ENCODE assay signal across 17 cellular contexts in genomic region chr11:24623121-24623520, GRCh38.
DNase-seq lines count a peak whose midpoint lies in the region; ATAC-seq and TF ChIP-seq lines count a peak whose summit lies in the region.
"Had no signal": no experiment of that assay in that cellular context is flagged by ENCODE, and none has a peak within 500 bp of the region (broad histone marks: within the 10 kb centered on the region; RNA-seq: fewer than 3 reads in every experiment).

No MANE protein-coding gene starts in this region.

- no peaks in the 10 kb centered on the region for H3K36me3 Mint-ChIP-seq in GM23338 (ENCODE audit: low read depth)
- no peaks in the 10 kb centered on the region for H3K36me3 Mint-ChIP-seq in WTC11
- H3K36me3 Mint-ChIP-seq: CD14-positive monocyte had no signal

- H3K27me3 ChIP-seq in GM23338 (ENCODE audit: insufficient read depth), result no peaks in the 10 kb centered on the region
- no peaks in the 10 kb centered on the region for H3K27me3 ChIP-seq in trophoblast cell (ENCODE audit: insufficient read depth, low read length)
- no peaks in the 10 kb centered on the region for H3K27me3 ChIP-seq in right lobe of liver

- WGBS in trophoblast cell (ENCODE audit: extremely low coverage, insufficient coverage, insufficient read length), result no CpG with 5 or more reads among the region's 1 CpG
- WGBS in right lobe of liver (ENCODE audit: insufficient coverage, low coverage, low lambda C conversion rate, missing lambda C conversion rate), result 0% methylated on average over 1 of the region's 1 CpG

- H3K23ac ChIP-seq in trophoblast cell (ENCODE audit: low read length), result no peak overlapping the region

- no peaks in the 10 kb centered on the region for H3K9me3 ChIP-seq in trophoblast cell (ENCODE audit: insufficient read depth, low read depth, low read length)
- no peaks in the 10 kb centered on the region for H3K9me3 ChIP-seq in right lobe of liver

- H3K9ac ChIP-seq in trophoblast cell (ENCODE audit: low read length), result no peak overlapping the region

- no peak overlapping the region for H3K4me3 ChIP-seq in GM23338
- H3K4me3 ChIP-seq in fibroblast of the aortic adventitia (ENCODE audit: low read depth, low read length), result no peak overlapping the region
- H3K4me3 ChIP-seq in trophoblast cell (ENCODE audit: low read depth, low read length), result no peak overlapping the region
- no peak overlapping the region for H3K4me3 ChIP-seq in right lobe of liver

- H4K12ac ChIP-seq in trophoblast cell (ENCODE audit: low read depth, low read length), result no peak overlapping the region

- no peaks in the 10 kb centered on the region for H3K79me1 ChIP-seq in trophoblast cell (ENCODE audit: low read length)

- H3K4me1 Mint-ChIP-seq in GM23338 (peaks cover 10% of the 10 kb centered on the region), WTC11 (peaks cover 10% of the 10 kb centered on the region)
- H3K4me1 Mint-ChIP-seq: CD14-positive monocyte had no signal

- CTCF ChIA-PET in WTC11 (lab: Charles Lee), result no interaction called here

- no peak overlapping the region for H2BK5ac ChIP-seq in trophoblast cell (ENCODE audit: low read depth, low read length, poor library complexity)

- no peak overlapping the region for H3K4me3 Mint-ChIP-seq in GM23338
- H3K4me3 Mint-ChIP-seq in WTC11, result no peak overlapping the region
- H3K4me3 Mint-ChIP-seq: CD14-positive monocyte had no signal

- POLR2A ChIA-PET in WTC11 (lab: Charles Lee), result no interaction called here

- no peak overlapping the region for H3K27ac ChIP-seq in GM23338 (ENCODE audit: low read depth)
- H3K27ac ChIP-seq in trophoblast cell (ENCODE audit: low read depth, low read length), result no peak overlapping the region
- no peak overlapping the region for H3K27ac ChIP-seq in right lobe of liver

- H3K36me3 ChIP-seq in GM23338 (ENCODE audit: insufficient read depth) (no peaks in the 10 kb centered on the region), trophoblast cell (ENCODE audit: control insufficient read depth in 1 of 2, insufficient read depth in 2 of 2, low read length in 2 of 2) (no peaks in the 10 kb centered on the region), right lobe of liver (no peaks in the 10 kb centered on the region)

- no peak overlapping the region for H3K4ac ChIP-seq in trophoblast cell (ENCODE audit: low read depth, low read length)

- ATAC-seq in GM23338 (no peak), WTC11 (no peak), right lobe of liver (no peak)
- ATAC-seq: Panc1, Right ventricle myocardium inferior had no signal

- H3K79me2 ChIP-seq in GM23338 (replicated peaks; ENCODE audit: insufficient read depth) (no peaks in the 10 kb centered on the region), trophoblast cell (ENCODE audit: control insufficient read depth, insufficient read depth, low read length, poor library complexity) (no peaks in the 10 kb centered on the region)

- no peak overlapping the region for H3K4me2 ChIP-seq in GM23338
- no peak overlapping the region for H3K4me2 ChIP-seq in trophoblast cell (ENCODE audit: low read length)

- H2AK5ac ChIP-seq in trophoblast cell (ENCODE audit: low read length), result no peak overlapping the region

- H3K27ac Mint-ChIP-seq in GM23338 (0 out of 2 replicates have a peak overlapping the region, but pooled peaks have one; percentile 1), WTC11 (0 out of 2 replicates have a peak overlapping the region, but pooled peaks have one; percentile 15)
- H3K27ac Mint-ChIP-seq: CD14-positive monocyte had no signal

- H4K20me1 ChIP-seq in GM23338 (replicated peaks; ENCODE audit: insufficient read depth), result no peaks in the 10 kb centered on the region

- TF ChIP-seq CTCF in GM23338 (conservative IDR thresholded peaks at IDR 0.05; ENCODE audit: low read depth in 2 of 2) (no peak), WTC11 (IDR thresholded peaks at IDR 0.05) (no peak), fibroblast of the aortic adventitia (IDR thresholded peaks at IDR 0.05; ENCODE audit: insufficient read depth, low read length) (no peak), right lobe of liver (IDR thresholded peaks at IDR 0.05) (no peak)

- H4K8ac ChIP-seq in trophoblast cell (ENCODE audit: low read depth, low read length), result no peak overlapping the region

- H3K27me3 Mint-ChIP-seq in GM23338 (ENCODE audit: insufficient read depth, low read depth, poor library complexity) (no peaks in the 10 kb centered on the region), WTC11 (ENCODE audit: low read depth) (no peaks in the 10 kb centered on the region)

- no peak overlapping the region for H2BK120ac ChIP-seq in trophoblast cell (ENCODE audit: insufficient read depth, low read length, poor library complexity)

- no peak overlapping the region for H3K18ac ChIP-seq in trophoblast cell (ENCODE audit: low read length)

- no peak for TF ChIP-seq POLR2A in right lobe of liver (IDR thresholded peaks at IDR 0.05)

- H2BK12ac ChIP-seq in trophoblast cell (ENCODE audit: low read length), result no peak overlapping the region

- no peaks in the 10 kb centered on the region for H3K9me3 Mint-ChIP-seq in GM23338
- no peaks in the 10 kb centered on the region for H3K9me3 Mint-ChIP-seq in WTC11
- H3K9me3 Mint-ChIP-seq: CD14-positive monocyte had no signal

- intact Hi-C loops in right lobe of liver (cut with DNase I), result no loop called here

- H4K91ac ChIP-seq in trophoblast cell (ENCODE audit: low read depth, low read length), result no peak overlapping the region

- H3F3A ChIP-seq in GM23338 (replicated peaks; ENCODE audit: low read depth), result no peaks in the 10 kb centered on the region

- no peak overlapping the region for H3K14ac ChIP-seq in trophoblast cell (ENCODE audit: low read length)

- DNase-seq in GM23338 (ENCODE audit: low spot score) (no peak), WTC11 (ENCODE audit: low spot score) (no peak), fibroblast of the aortic adventitia (ENCODE audit: low read depth) (peak; percentile 40), trophoblast cell (peak; percentile 5 to 72), NCI-H2196 (lab: John Stamatoyannopoulos, UW; ENCODE audit: unreplicated experiment) (no peak), right lobe of liver (no peak), cerebellar cortex (ENCODE audit: low spot score) (no peak)
- DNase-seq in activated naive CD4-positive, alpha-beta T cell treated with anti-CD3 and anti-CD28 coated beads, Interleukin-2, amount 50 U/mL, for 16 hours, result no peak
- DNase-seq: COR-L47, DMS53, KBM-7, NCI-H1092, NCI-H446, NCI-H748 treated with DMSO at 0.1 percent for 48 hours had no signal

- H2AFZ ChIP-seq in GM23338 (no peak overlapping the region), trophoblast cell (ENCODE audit: insufficient read depth, low read length, poor library complexity) (no peak overlapping the region)

- H3K9me2 ChIP-seq in GM23338 (ENCODE audit: insufficient read depth), result no peaks in the 10 kb centered on the region

- peaks cover 2% of the 10 kb centered on the region; the same call in 1 of the 2 replicates for H3K4me1 ChIP-seq in GM23338 (ENCODE audit: insufficient read depth)
- H3K4me1 ChIP-seq in trophoblast cell (ENCODE audit: control insufficient read depth in 1 of 2, insufficient read depth in 2 of 2, low read length in 2 of 2), result no peaks in the 10 kb centered on the region
- no peaks in the 10 kb centered on the region for H3K4me1 ChIP-seq in right lobe of liver

TF ChIP-seq in GM23338, 12 proteins besides CTCF, POLR2A, EP300 and RAD21:
- TF ChIP-seq STAT1 (IDR thresholded peaks at IDR 0.05; ENCODE audit: unreplicated experiment), result no peak
- TF ChIP-seq ZNF114 (CRISPR knock-in tag; IDR thresholded peaks at IDR 0.05), result no peak
- TF ChIP-seq ETS1 (IDR thresholded peaks at IDR 0.05), result no peak

TF ChIP-seq in WTC11, 78 proteins besides CTCF, POLR2A, EP300 and RAD21 (continues in another document):
- TF ChIP-seq ZNF423 (CRISPR knock-in tag; IDR thresholded peaks at IDR 0.05), result no peak
- no peak for TF ChIP-seq ZNF232 (CRISPR knock-in tag; IDR thresholded peaks at IDR 0.05)
- no peak for TF ChIP-seq NR1H2 (CRISPR knock-in tag; IDR thresholded peaks at IDR 0.05)
- TF ChIP-seq FOXP1 (CRISPR knock-in tag; IDR thresholded peaks at IDR 0.05; ENCODE audit: borderline replicate concordance), result no peak
- TF ChIP-seq, protein P1, sequence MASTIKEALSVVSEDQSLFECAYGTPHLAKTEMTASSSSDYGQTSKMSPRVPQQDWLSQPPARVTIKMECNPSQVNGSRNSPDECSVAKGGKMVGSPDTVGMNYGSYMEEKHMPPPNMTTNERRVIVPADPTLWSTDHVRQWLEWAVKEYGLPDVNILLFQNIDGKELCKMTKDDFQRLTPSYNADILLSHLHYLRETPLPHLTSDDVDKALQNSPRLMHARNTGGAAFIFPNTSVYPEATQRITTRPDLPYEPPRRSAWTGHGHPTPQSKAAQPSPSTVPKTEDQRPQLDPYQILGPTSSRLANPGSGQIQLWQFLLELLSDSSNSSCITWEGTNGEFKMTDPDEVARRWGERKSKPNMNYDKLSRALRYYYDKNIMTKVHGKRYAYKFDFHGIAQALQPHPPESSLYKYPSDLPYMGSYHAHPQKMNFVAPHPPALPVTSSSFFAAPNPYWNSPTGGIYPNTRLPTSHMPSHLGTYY (CRISPR knock-in tag; IDR thresholded peaks at IDR 0.05), result no peak
- TF ChIP-seq RELA (CRISPR knock-in tag; IDR thresholded peaks at IDR 0.05; ENCODE audit: borderline replicate concordance), result no peak
- no peak for TF ChIP-seq ZBTB21 (CRISPR knock-in tag; IDR thresholded peaks at IDR 0.05; ENCODE audit: borderline replicate concordance)
- no peak for TF ChIP-seq KAT7 (CRISPR knock-in tag; IDR thresholded peaks at IDR 0.05; ENCODE audit: borderline replicate concordance)

Comparison
In these comparisons a context has a peak if more than half of its experiments do, and no peak if none do; other contexts are left out.
1. DNase-seq: peak in fibroblast of the aortic adventitia (single experiment) and trophoblast cell (2 of 2); none in GM23338 (single experiment), WTC11 (single experiment), activated naive CD4-positive, alpha-beta T cell treated with anti-CD3 and anti-CD28 coated beads, Interleukin-2, amount 50 U/mL, for 16 hours (single experiment), NCI-H2196 (single experiment), right lobe of liver (0 of 3) and cerebellar cortex (single experiment).